1 cellular context compared by ENCODE assay signal in genomic region chrX:25343060-25343459, GRCh38.
TF ChIP-seq lines count a peak whose summit lies in the region.

No MANE protein-coding gene starts in this region.

TF ChIP-seq in SK-N-SH, 30 proteins besides CTCF, POLR2A, EP300 and RAD21 (continued from another document):
- TF ChIP-seq, protein P1, sequence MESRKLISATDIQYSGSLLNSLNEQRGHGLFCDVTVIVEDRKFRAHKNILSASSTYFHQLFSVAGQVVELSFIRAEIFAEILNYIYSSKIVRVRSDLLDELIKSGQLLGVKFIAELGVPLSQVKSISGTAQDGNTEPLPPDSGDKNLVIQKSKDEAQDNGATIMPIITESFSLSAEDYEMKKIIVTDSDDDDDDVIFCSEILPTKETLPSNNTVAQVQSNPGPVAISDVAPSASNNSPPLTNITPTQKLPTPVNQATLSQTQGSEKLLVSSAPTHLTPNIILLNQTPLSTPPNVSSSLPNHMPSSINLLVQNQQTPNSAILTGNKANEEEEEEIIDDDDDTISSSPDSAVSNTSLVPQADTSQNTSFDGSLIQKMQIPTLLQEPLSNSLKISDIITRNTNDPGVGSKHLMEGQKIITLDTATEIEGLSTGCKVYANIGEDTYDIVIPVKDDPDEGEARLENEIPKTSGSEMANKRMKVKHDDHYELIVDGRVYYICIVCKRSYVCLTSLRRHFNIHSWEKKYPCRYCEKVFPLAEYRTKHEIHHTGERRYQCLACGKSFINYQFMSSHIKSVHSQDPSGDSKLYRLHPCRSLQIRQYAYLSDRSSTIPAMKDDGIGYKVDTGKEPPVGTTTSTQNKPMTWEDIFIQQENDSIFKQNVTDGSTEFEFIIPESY (IDR thresholded peaks at IDR 0.05; ENCODE audit: borderline replicate concordance, low read depth), result no peak
- TF ChIP-seq, protein P2, sequence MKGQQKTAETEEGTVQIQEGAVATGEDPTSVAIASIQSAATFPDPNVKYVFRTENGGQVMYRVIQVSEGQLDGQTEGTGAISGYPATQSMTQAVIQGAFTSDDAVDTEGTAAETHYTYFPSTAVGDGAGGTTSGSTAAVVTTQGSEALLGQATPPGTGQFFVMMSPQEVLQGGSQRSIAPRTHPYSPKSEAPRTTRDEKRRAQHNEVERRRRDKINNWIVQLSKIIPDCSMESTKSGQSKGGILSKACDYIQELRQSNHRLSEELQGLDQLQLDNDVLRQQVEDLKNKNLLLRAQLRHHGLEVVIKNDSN (IDR thresholded peaks at IDR 0.05; ENCODE audit: borderline replicate concordance, low read depth), result no peak
- no peak for TF ChIP-seq YY1 (IDR thresholded peaks at IDR 0.05; ENCODE audit: low read depth)
